Comparison of ENCODE assay signal across 11 cellular contexts in the genomic region with DNA sequence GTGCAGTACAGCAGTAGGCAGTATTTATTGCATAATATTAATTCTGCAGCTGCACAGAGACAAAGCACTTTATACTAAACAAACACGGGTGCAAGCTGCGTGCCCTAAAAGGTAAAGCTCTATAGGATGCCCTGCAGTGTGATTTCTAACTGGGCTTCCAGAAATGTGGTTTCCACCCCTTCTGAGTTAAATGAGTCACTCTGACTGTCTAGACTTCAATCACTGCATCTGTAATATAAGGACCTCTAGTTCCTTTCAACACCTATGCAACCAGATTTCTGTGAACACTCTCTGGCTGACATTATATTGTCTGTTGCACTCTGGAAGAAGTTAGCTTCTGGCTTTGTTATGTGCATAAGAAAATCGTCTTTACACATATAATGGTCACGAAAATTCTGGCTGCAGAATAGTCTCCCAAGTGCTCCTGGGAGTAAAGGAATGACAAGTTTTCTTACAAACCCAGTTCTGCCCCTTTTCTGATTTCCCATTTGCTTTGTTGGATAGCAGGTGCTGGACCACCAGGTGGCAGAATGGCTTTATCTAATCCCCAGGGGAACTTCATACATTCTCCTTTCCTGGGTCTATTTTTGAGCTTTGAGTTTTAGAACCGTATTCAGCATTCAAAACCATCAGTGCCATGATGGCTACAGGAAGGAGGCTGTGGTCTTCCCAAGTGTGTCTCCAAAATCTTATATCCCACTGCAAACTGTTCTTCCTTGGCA.
DNase-seq lines count a peak whose midpoint lies in the region; ATAC-seq and TF ChIP-seq lines count a peak whose summit lies in the region.
"Had no signal": no experiment of that assay in that cellular context is flagged by ENCODE, and none has a peak within 500 bp of the region (broad histone marks: within the 10 kb centered on the region; RNA-seq: fewer than 3 reads in every experiment).

No MANE protein-coding gene starts in this region.

- H3K27ac ChIP-seq in IMR-90 (ENCODE audit: insufficient read depth, low read length) (no peak overlapping the region), RWPE2 (ENCODE audit: poor library complexity, severe bottlenecking) (no peak overlapping the region)

- no peak overlapping the region for H2AFZ ChIP-seq in IMR-90 (replicated peaks; ENCODE audit: low read length, poor library complexity)

- no peaks in the 10 kb centered on the region for H3K9me3 Mint-ChIP-seq in Calu3 (ENCODE audit: low read depth, unreplicated experiment)

- H4K5ac ChIP-seq in IMR-90 (ENCODE audit: low read depth, low read length), result no peak overlapping the region

- H2AK5ac ChIP-seq in IMR-90 (ENCODE audit: low read depth, low read length), result no peak overlapping the region

- intact Hi-C loops in Calu3 (cut with micrococcal nuclease; ENCODE audit: unreplicated experiment) (no loop called here), IMR-90 (cut with micrococcal nuclease) (no loop called here)

- H3K4me2 ChIP-seq in IMR-90 (ENCODE audit: low read depth, low read length), result no peak overlapping the region

- dilution Hi-C loops in IMR-90 (cut with HindIII; ENCODE audit: low sequenced_read_pairs, unreplicated experiment), result no loop called here

- H3K4me3 ChIP-seq in IMR-90 (ENCODE audit: insufficient read depth, low read depth, low read length) (no peak overlapping the region), RWPE2 (ENCODE audit: severe bottlenecking) (no peak overlapping the region)
- H3K4me3 ChIP-seq: HAP-1 had no signal

- WGBS in IMR-90 (ENCODE audit: extremely low coverage in 2 of 2, insufficient read length in 1 of 2), 2 experiments, result 40% methylated on average over 1 of the region's 5 CpGs; no CpG with 5 or more reads in 1 of the 2 experiments

- no peak overlapping the region for H3K18ac ChIP-seq in IMR-90 (ENCODE audit: low read depth, low read length)

- POLR2A ChIA-PET in IMR-90 (lab: Charles Lee; ENCODE audit: unreplicated experiment), result no interaction called here

- DNase-seq in Calu3, result peak; percentile 16
- DNase-seq in IMR-90, result peak; percentile 1
- DNase-seq in RWPE2 (ENCODE audit: low spot score), result no peak
- peak; percentile 59 for DNase-seq in islet precursor cell
- no peak for DNase-seq in cortex of kidney (lab: John Stamatoyannopoulos, UW)
- no peak for DNase-seq in activated CD4-positive, alpha-beta T cell treated with anti-CD3 and anti-CD28 coated beads for 48 hours
- DNase-seq in cerebellar cortex (ENCODE audit: low spot score), result no peak
- DNase-seq: activated CD4-positive, alpha-beta T cell treated with anti-CD3 and anti-CD28 coated beads, Interleukin-2, amount 10 ng/mL, durations not matched to agents 7 days and 5 days; NCI-H1092 treated with DMSO at 0.1 percent for 48 hours had no signal

- no peak overlapping the region for H4K8ac ChIP-seq in IMR-90 (ENCODE audit: low read depth in 2 of 2, low read length in 2 of 2)

- no peak overlapping the region for H2BK15ac ChIP-seq in IMR-90 (ENCODE audit: low read depth, low read length)

- peak; percentile 31; the same call in 1 of the 2 replicates for TF ChIP-seq RAD21 in IMR-90 (IDR thresholded peaks at IDR 0.05; ENCODE audit: low read length)

- H3K4me3 Mint-ChIP-seq in Calu3 (ENCODE audit: low read depth, unreplicated experiment), result no peak overlapping the region
- H3K4me3 Mint-ChIP-seq: activated CD4-positive, alpha-beta T cell treated with anti-CD3 and anti-CD28 coated beads, Interleukin-2, amount 10 ng/mL, durations not matched to agents 7 days and 5 days had no signal

- no peak overlapping the region for H2BK5ac ChIP-seq in IMR-90 (ENCODE audit: low read depth, low read length, poor library complexity, severe bottlenecking)

- no peaks in the 10 kb centered on the region for H3K4me1 ChIP-seq in IMR-90 (ENCODE audit: control insufficient read depth, insufficient read depth, low read length)
- H3K4me1 ChIP-seq in RWPE2 (ENCODE audit: insufficient read depth, poor library complexity, severe bottlenecking), result no peaks in the 10 kb centered on the region
- H3K4me1 ChIP-seq: HAP-1 had no signal

- ATAC-seq in IMR-90 (ENCODE audit: low read depth) (no peak), RWPE2 (ENCODE audit: low read depth) (peak; percentile 94), HG02763 (IDR thresholded peaks at IDR 0.05; ENCODE audit: unreplicated experiment) (no peak)

- no peaks in the 10 kb centered on the region for H3K4me1 Mint-ChIP-seq in Calu3 (ENCODE audit: low read depth, unreplicated experiment)
- H3K4me1 Mint-ChIP-seq: activated CD4-positive, alpha-beta T cell treated with anti-CD3 and anti-CD28 coated beads, Interleukin-2, amount 10 ng/mL, durations not matched to agents 7 days and 5 days had no signal

- no peaks in the 10 kb centered on the region for H3K36me3 ChIP-seq in IMR-90 (ENCODE audit: control insufficient read depth, insufficient read depth, low read length)
- no peaks in the 10 kb centered on the region for H3K36me3 ChIP-seq in RWPE2 (ENCODE audit: low read depth)
- H3K36me3 ChIP-seq: HAP-1 had no signal

- H3K56ac ChIP-seq in IMR-90 (ENCODE audit: extremely low read depth, insufficient read depth, low read length), result no peak overlapping the region

- H3K79me1 ChIP-seq in IMR-90 (ENCODE audit: low read depth in 1 of 2, low read length in 2 of 2), result no peaks in the 10 kb centered on the region

- H2BK120ac ChIP-seq in IMR-90 (ENCODE audit: low read depth, low read length), result no peak overlapping the region

- no peaks in the 10 kb centered on the region for H3K27me3 Mint-ChIP-seq in Calu3 (ENCODE audit: unreplicated experiment)
- H3K27me3 Mint-ChIP-seq: activated CD4-positive, alpha-beta T cell treated with anti-CD3 and anti-CD28 coated beads, Interleukin-2, amount 10 ng/mL, durations not matched to agents 7 days and 5 days had no signal

- no peaks in the 10 kb centered on the region for H4K20me1 ChIP-seq in IMR-90 (ENCODE audit: insufficient read depth, low read length)

- no peaks in the 10 kb centered on the region for H3K36me3 Mint-ChIP-seq in Calu3 (ENCODE audit: insufficient read depth, unreplicated experiment)

- no TSS peak for BruUV-seq in Calu3 (replicated peaks; lab: Mats Ljungman, UMichigan)
- no TSS peak for BruUV-seq in IMR-90 (replicated peaks; lab: Mats Ljungman, UMichigan)

- H2BK20ac ChIP-seq in IMR-90 (ENCODE audit: low read depth, low read length), result no peak overlapping the region

- H4K91ac ChIP-seq in IMR-90 (ENCODE audit: insufficient read depth, low read depth, low read length), result no peak overlapping the region

- in situ Hi-C loops in IMR-90 (cut with MboI; ENCODE audit: low sequenced_read_pairs), result no loop called here

- H3K23ac ChIP-seq in IMR-90 (ENCODE audit: low read depth, low read length), result no peak overlapping the region

- TF ChIP-seq CTCF in Calu3 (IDR thresholded peaks at IDR 0.05; ENCODE audit: unreplicated experiment), result no peak
- TF ChIP-seq CTCF in IMR-90 (conservative IDR thresholded peaks at IDR 0.05; ENCODE audit: low read depth, low read length), result peak; percentile 24; the same call in 1 of the 2 replicates
- peak; percentile 56 for TF ChIP-seq CTCF in RWPE2 (IDR thresholded peaks at IDR 0.05; ENCODE audit: poor library complexity, severe bottlenecking)

- no peaks in the 10 kb centered on the region for H3K9me1 ChIP-seq in IMR-90 (ENCODE audit: insufficient read depth, low read length)

- no peaks in the 10 kb centered on the region for H3K9me3 ChIP-seq in IMR-90 (ENCODE audit: control insufficient read depth, insufficient read depth, low read length)
- H3K9me3 ChIP-seq in RWPE2 (ENCODE audit: severe bottlenecking), result no peaks in the 10 kb centered on the region
- H3K9me3 ChIP-seq: HAP-1 had no signal

- CTCF ChIA-PET in Calu3 (lab: Charles Lee), result no interaction called here
- CTCF ChIA-PET in IMR-90 (lab: Yijun Ruan, JAX), result interaction anchor here (1.0 kb wide), 1 partner anchor 19 kb away, joined by 3 read pairs; no protein-coding TSS in a partner anchor

- TF ChIP-seq POLR2A in IMR-90 (IDR thresholded peaks at IDR 0.05; ENCODE audit: low read depth, low read length), result no peak

- H3K4ac ChIP-seq in IMR-90 (ENCODE audit: low read depth, low read length), result no peak overlapping the region

- H3K14ac ChIP-seq in IMR-90 (replicated peaks; ENCODE audit: low read depth, low read length), result no peak overlapping the region

- no peak overlapping the region for H3K9ac ChIP-seq in IMR-90 (ENCODE audit: low read depth, low read length)

- H3K27ac Mint-ChIP-seq in Calu3 (ENCODE audit: unreplicated experiment), result no peak overlapping the region
- H3K27ac Mint-ChIP-seq: activated CD4-positive, alpha-beta T cell treated with anti-CD3 and anti-CD28 coated beads, Interleukin-2, amount 10 ng/mL, durations not matched to agents 7 days and 5 days had no signal

- H3K27me3 ChIP-seq in IMR-90 (ENCODE audit: control insufficient read depth, insufficient read depth, low read length) (no peaks in the 10 kb centered on the region), RWPE2 (ENCODE audit: insufficient read depth, poor library complexity, severe bottlenecking) (no peaks in the 10 kb centered on the region)

- no peak overlapping the region for H2AK9ac ChIP-seq in IMR-90 (replicated peaks; ENCODE audit: low read depth, low read length, poor library complexity)

TF ChIP-seq in IMR-90, 13 proteins besides CTCF, POLR2A, EP300 and RAD21 (continues in another document):
- TF ChIP-seq NFE2L2 (IDR thresholded peaks at IDR 0.05; ENCODE audit: low read depth, low read length) (no peak), CHD1 (IDR thresholded peaks at IDR 0.05; ENCODE audit: low read depth, low read length) (no peak), MAZ (IDR thresholded peaks at IDR 0.05; ENCODE audit: borderline replicate concordance, low read depth, low read length) (no peak), RCOR1 (IDR thresholded peaks at IDR 0.05; ENCODE audit: insufficient replicate concordance, low read length) (no peak), BHLHE40 (IDR thresholded peaks at IDR 0.05; ENCODE audit: low read depth, low read length) (no peak), SMC3 (IDR thresholded peaks at IDR 0.05; ENCODE audit: low read depth, low read length) (no peak)
- TF ChIP-seq, protein P1, sequence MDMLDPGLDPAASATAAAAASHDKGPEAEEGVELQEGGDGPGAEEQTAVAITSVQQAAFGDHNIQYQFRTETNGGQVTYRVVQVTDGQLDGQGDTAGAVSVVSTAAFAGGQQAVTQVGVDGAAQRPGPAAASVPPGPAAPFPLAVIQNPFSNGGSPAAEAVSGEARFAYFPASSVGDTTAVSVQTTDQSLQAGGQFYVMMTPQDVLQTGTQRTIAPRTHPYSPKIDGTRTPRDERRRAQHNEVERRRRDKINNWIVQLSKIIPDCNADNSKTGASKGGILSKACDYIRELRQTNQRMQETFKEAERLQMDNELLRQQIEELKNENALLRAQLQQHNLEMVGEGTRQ (IDR thresholded peaks at IDR 0.05; ENCODE audit: low read depth, low read length), result no peak

Comparison
In these comparisons a context has a peak if more than half of its experiments do, and no peak if none do; other contexts are left out.
1. DNase-seq: peak in Calu3 (single experiment), IMR-90 (single experiment) and islet precursor cell (single experiment); none in RWPE2 (single experiment), cortex of kidney (single experiment), activated CD4-positive, alpha-beta T cell treated with anti-CD3 and anti-CD28 coated beads for 48 hours (single experiment) and cerebellar cortex (single experiment).